ENCODE assay signal across 15 cellular contexts in genomic region chr11:63897459-63898156, GRCh38. TPM values are rescaled to one million over a fixed set of nuclear protein-coding genes. Genes with fewer than 3 reads are reported as not detected.
DNase-seq lines count a peak whose midpoint lies in the region; ATAC-seq and TF ChIP-seq lines count a peak whose summit lies in the region.
"Had no signal": no experiment of that assay in that cellular context is flagged by ENCODE, and none has a peak within 500 bp of the region (broad histone marks: within the 10 kb centered on the region; RNA-seq: fewer than 3 reads in every experiment).

No MANE protein-coding gene starts in this region.

- no peak overlapping the region for H3K4me3 Mint-ChIP-seq in activated naive CD4-positive, alpha-beta T cell treated with anti-CD3 and anti-CD28 coated beads, Interleukin-2, amount 50 U/mL, for 24 hours
- H3K4me3 Mint-ChIP-seq in stimulated activated effector memory CD8-positive, alpha-beta T cell treated with anti-CD3 and anti-CD28 coated beads, Interleukin-12 subunit alpha, Interleukin-12 subunit beta, amount 100 ng/mL, for 72 hours: no peak overlapping the region
- no peak overlapping the region for H3K4me3 Mint-ChIP-seq in activated CD4-positive, alpha-beta memory T cell treated with anti-CD3 and anti-CD28 coated beads, Interleukin-2, amount 10 ng/mL, durations not matched to agents 7 days and 5 days

- intact Hi-C loops in left ventricle myocardium superior (cut with micrococcal nuclease): no loop called here

- no peaks in the 10 kb centered on the region for H3K9me3 Mint-ChIP-seq in activated naive CD4-positive, alpha-beta T cell treated with anti-CD3 and anti-CD28 coated beads, Interleukin-2, amount 50 U/mL, for 24 hours
- no peaks in the 10 kb centered on the region for H3K9me3 Mint-ChIP-seq in stimulated activated effector memory CD8-positive, alpha-beta T cell treated with anti-CD3 and anti-CD28 coated beads, Interleukin-12 subunit alpha, Interleukin-12 subunit beta, amount 100 ng/mL, for 72 hours
- H3K9me3 Mint-ChIP-seq in activated CD4-positive, alpha-beta memory T cell treated with anti-CD3 and anti-CD28 coated beads, Interleukin-2, amount 10 ng/mL, durations not matched to agents 7 days and 5 days: no peaks in the 10 kb centered on the region

- peaks cover 38% of the 10 kb centered on the region for H3K4me1 Mint-ChIP-seq in activated naive CD4-positive, alpha-beta T cell treated with anti-CD3 and anti-CD28 coated beads, Interleukin-2, amount 50 U/mL, for 24 hours
- H3K4me1 Mint-ChIP-seq in stimulated activated effector memory CD8-positive, alpha-beta T cell treated with anti-CD3 and anti-CD28 coated beads, Interleukin-12 subunit alpha, Interleukin-12 subunit beta, amount 100 ng/mL, for 72 hours: peaks cover 19% of the 10 kb centered on the region
- H3K4me1 Mint-ChIP-seq in activated CD4-positive, alpha-beta memory T cell treated with anti-CD3 and anti-CD28 coated beads, Interleukin-2, amount 10 ng/mL, durations not matched to agents 7 days and 5 days: peaks cover 11% of the 10 kb centered on the region

- peak; percentile 47 for ATAC-seq in left ventricle myocardium superior
- ATAC-seq in stimulated activated effector memory CD8-positive, alpha-beta T cell treated with anti-CD3 and anti-CD28 coated beads, Interleukin-12 subunit alpha, Interleukin-12 subunit beta, amount 100 ng/mL, for 72 hours: no peak
- ATAC-seq: GM12878 had no signal

- H3K36me3 Mint-ChIP-seq in activated naive CD4-positive, alpha-beta T cell treated with anti-CD3 and anti-CD28 coated beads, Interleukin-2, amount 50 U/mL, for 24 hours: peaks cover 13% of the 10 kb centered on the region
- H3K36me3 Mint-ChIP-seq in stimulated activated effector memory CD8-positive, alpha-beta T cell treated with anti-CD3 and anti-CD28 coated beads, Interleukin-12 subunit alpha, Interleukin-12 subunit beta, amount 100 ng/mL, for 72 hours: peaks cover 95% of the 10 kb centered on the region
- H3K36me3 Mint-ChIP-seq in activated CD4-positive, alpha-beta memory T cell treated with anti-CD3 and anti-CD28 coated beads, Interleukin-2, amount 10 ng/mL, durations not matched to agents 7 days and 5 days (ENCODE audit: low read depth): peaks cover 81% of the 10 kb centered on the region

- DNase-seq in activated naive CD4-positive, alpha-beta T cell (lab: John Stamatoyannopoulos, UW): no peak
- no peak for DNase-seq in left ventricle myocardium superior
- no peak for DNase-seq in stimulated activated effector memory CD8-positive, alpha-beta T cell treated with anti-CD3 and anti-CD28 coated beads, Interleukin-12 subunit alpha, Interleukin-12 subunit beta, amount 100 ng/mL, for 72 hours (ENCODE audit: low spot score in 2 of 2)
- DNase-seq in NCI-H1092 treated with DMSO at 0.1 percent for 48 hours (lab: John Stamatoyannopoulos, UW): no peak
- no peak for DNase-seq in activated CD4-positive, alpha-beta memory T cell treated with anti-CD3 and anti-CD28 coated beads, Interleukin-2, amount 10 ng/mL, durations not matched to agents 7 days and 5 days
- no peak for DNase-seq in SKM-1 treated with dmso at 0.1 percent for 144 hours (lab: John Stamatoyannopoulos, UW; ENCODE audit: unreplicated experiment)
- DNase-seq: DMS79, HCEC 1CT, NCI-H2029, NCI-H2171 treated with DMSO at 0.1 percent for 48 hours, NCI-H510A had no signal

- H3K27ac Mint-ChIP-seq in activated naive CD4-positive, alpha-beta T cell treated with anti-CD3 and anti-CD28 coated beads, Interleukin-2, amount 50 U/mL, for 24 hours: peak overlapping the region; percentile 55
- peak overlapping the region; percentile 63 for H3K27ac Mint-ChIP-seq in stimulated activated effector memory CD8-positive, alpha-beta T cell treated with anti-CD3 and anti-CD28 coated beads, Interleukin-12 subunit alpha, Interleukin-12 subunit beta, amount 100 ng/mL, for 72 hours
- no peak overlapping the region for H3K27ac Mint-ChIP-seq in activated CD4-positive, alpha-beta memory T cell treated with anti-CD3 and anti-CD28 coated beads, Interleukin-2, amount 10 ng/mL, durations not matched to agents 7 days and 5 days

- POLR2A ChIA-PET in activated CD4-positive, alpha-beta memory T cell treated with anti-CD3 and anti-CD28 coated beads, Interleukin-2, amount 10 ng/mL, durations not matched to agents 7 days and 5 days (lab: Charles Lee): no interaction called here

- TF ChIP-seq CTCF in VCaP (conservative IDR thresholded peaks at IDR 0.05): no peak

- H3K27ac ChIP-seq in VCaP: peak overlapping the region; percentile 36; the same call in 1 of the 2 replicates
- H3K27ac ChIP-seq: C4-2B had no signal

- H3K27me3 Mint-ChIP-seq in activated naive CD4-positive, alpha-beta T cell treated with anti-CD3 and anti-CD28 coated beads, Interleukin-2, amount 50 U/mL, for 24 hours: no peaks in the 10 kb centered on the region
- no peaks in the 10 kb centered on the region for H3K27me3 Mint-ChIP-seq in activated CD4-positive, alpha-beta memory T cell treated with anti-CD3 and anti-CD28 coated beads, Interleukin-2, amount 10 ng/mL, durations not matched to agents 7 days and 5 days

- CTCF ChIA-PET in activated CD4-positive, alpha-beta memory T cell treated with anti-CD3 and anti-CD28 coated beads, Interleukin-2, amount 10 ng/mL, durations not matched to agents 7 days and 5 days (lab: Charles Lee): interaction anchor here (1.2 to 1.3 kb wide), 2 partner anchors 14 to 60 kb away, joined by 3 to 4 read pairs; no protein-coding TSS in a partner anchor

RNA-seq across cellular contexts. Expression of gene RCOR2, which starts 19.4 kb away (rescaled TPM):
- total RNA-seq in left ventricle myocardium superior: 14.5 TPM
- total RNA-seq in activated CD4-positive, alpha-beta memory T cell treated with anti-CD3 and anti-CD28 coated beads, Interleukin-2, amount 10 ng/mL, durations not matched to agents 7 days and 5 days: not detected

RNA-seq across cellular contexts. Expression of gene NAA40, which starts 41.2 kb away (rescaled TPM):
- 26.5 TPM for total RNA-seq in left ventricle myocardium superior
- 10 to 100 TPM; 28.9 to 31.1 TPM for total RNA-seq in activated CD4-positive, alpha-beta memory T cell treated with anti-CD3 and anti-CD28 coated beads, Interleukin-2, amount 10 ng/mL, durations not matched to agents 7 days and 5 days

RNA-seq across cellular contexts. Expression of gene MARK2, which starts 58.7 kb away (rescaled TPM):
- 49.4 TPM for total RNA-seq in left ventricle myocardium superior
- 10 to 100 TPM; 48.7 to 54.2 TPM for total RNA-seq in activated CD4-positive, alpha-beta memory T cell treated with anti-CD3 and anti-CD28 coated beads, Interleukin-2, amount 10 ng/mL, durations not matched to agents 7 days and 5 days

Comparison
In these comparisons a context has a peak if more than half of its experiments do, and no peak if none do; other contexts are left out.
1. RNA of gene RCOR2, which starts 19.4 kb away (total RNA-seq): 14.5 TPM in left ventricle myocardium superior (single experiment); not detected in activated CD4-positive, alpha-beta memory T cell treated with anti-CD3 and anti-CD28 coated beads, Interleukin-2, amount 10 ng/mL, durations not matched to agents 7 days and 5 days; every median in the first group is over 10 times any median in the second.